ENCODE assay signal across 16 cellular contexts in the genomic region with DNA sequence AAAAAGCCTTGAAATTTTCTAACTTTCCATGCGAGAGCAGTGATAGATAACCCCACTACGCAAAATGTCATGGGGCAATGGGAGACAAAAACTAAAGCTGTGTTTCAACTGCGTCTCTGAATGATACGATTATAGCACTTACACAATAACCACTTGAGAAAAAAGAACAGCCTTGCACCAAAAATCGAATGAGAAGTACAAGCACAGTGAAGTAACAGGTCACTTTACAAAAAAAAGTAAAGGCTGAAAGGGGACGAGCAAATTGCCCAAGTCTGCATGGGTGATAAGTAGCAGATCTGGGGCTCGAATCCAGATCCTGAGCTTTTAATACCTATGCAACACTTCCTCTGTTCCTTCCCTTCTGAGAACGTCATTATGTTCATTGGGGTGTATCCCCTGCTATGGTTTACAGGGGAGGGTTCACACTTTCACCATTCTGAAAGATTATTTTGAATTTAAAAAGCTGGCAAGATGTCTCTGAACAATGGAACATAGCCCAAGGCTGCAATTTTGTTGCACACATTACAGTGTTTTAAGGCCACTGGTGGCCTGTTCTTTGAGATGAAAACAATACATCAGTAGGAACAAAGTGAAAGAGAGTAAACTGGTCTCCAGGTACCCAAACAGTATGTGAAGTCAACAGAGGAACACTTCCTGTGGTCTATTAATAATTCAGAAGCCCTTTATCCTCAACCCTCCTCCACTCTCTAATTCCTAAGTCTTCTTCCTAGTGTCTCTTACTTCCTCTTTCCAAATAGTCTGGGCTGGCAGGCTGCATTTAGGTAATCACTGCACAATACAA. TPM values are rescaled to one million over a fixed set of nuclear protein-coding genes. Genes with fewer than 3 reads are reported as not detected.
DNase-seq lines count a peak whose midpoint lies in the region; ATAC-seq and TF ChIP-seq lines count a peak whose summit lies in the region.
"Had no signal": no experiment of that assay in that cellular context is flagged by ENCODE, and none has a peak within 500 bp of the region (broad histone marks: within the 10 kb centered on the region; RNA-seq: fewer than 3 reads in every experiment).

No MANE protein-coding gene starts in this region.

- peaks cover 39% of the 10 kb centered on the region for H3K4me1 ChIP-seq in Loucy (ENCODE audit: insufficient read depth, low read length, poor library complexity, severe bottlenecking)
- H3K4me1 ChIP-seq in CD8-positive, alpha-beta T cell (ENCODE audit: insufficient read depth, low read length): no peaks in the 10 kb centered on the region

- peak overlapping the region; percentile 12 for H3K4me3 ChIP-seq in Loucy (ENCODE audit: low read length, poor library complexity, severe bottlenecking)
- H3K4me3 ChIP-seq in CD8-positive, alpha-beta T cell (ENCODE audit: low read depth, low read length): no peak overlapping the region
- H3K4me3 ChIP-seq: hepatocyte, lung had no signal

- H3K27me3 Mint-ChIP-seq in CD8-positive, alpha-beta T cell (ENCODE audit: low read depth): peaks cover 2% of the 10 kb centered on the region

- H3K27ac ChIP-seq in angular gyrus (ENCODE audit: low read depth, low read length): peak overlapping the region; percentile 74
- H3K27ac ChIP-seq in CD8-positive, alpha-beta T cell (ENCODE audit: low read depth, low read length): no peak overlapping the region
- H3K27ac ChIP-seq: hepatocyte had no signal

- peaks cover 3% of the 10 kb centered on the region; the same call in 1 of the 2 replicates for H3F3A ChIP-seq in Loucy (ENCODE audit: low read depth)

- no peak for TF ChIP-seq CTCF in Loucy (conservative IDR thresholded peaks at IDR 0.05; ENCODE audit: low read length)
- TF ChIP-seq CTCF in CD8-positive, alpha-beta T cell (IDR thresholded peaks at IDR 0.05): no peak

- peak overlapping the region; percentile 11 for H3K9ac ChIP-seq in Loucy (ENCODE audit: low read depth, low read length, poor library complexity, severe bottlenecking)

- H2AFZ ChIP-seq in Loucy (ENCODE audit: low read length): peak overlapping the region; percentile 33
- H2AFZ ChIP-seq: hepatocyte had no signal

- ATAC-seq in CD8-positive, alpha-beta T cell: no peak
- ATAC-seq: activated CD8-positive, alpha-beta memory T cell treated with anti-CD3 and anti-CD28 coated beads, Interleukin-2, amount 10 ng/mL, durations not matched to agents 7 days and 5 days had no signal

- no peaks in the 10 kb centered on the region for H3K79me2 ChIP-seq in Loucy (ENCODE audit: insufficient read depth, low read length)
- H3K79me2 ChIP-seq: hepatocyte had no signal

- no peaks in the 10 kb centered on the region for H3K36me3 ChIP-seq in Loucy (ENCODE audit: insufficient read depth, low read length)
- no peaks in the 10 kb centered on the region for H3K36me3 ChIP-seq in CD8-positive, alpha-beta T cell (ENCODE audit: insufficient read depth, low read length)

- no peaks in the 10 kb centered on the region for H3K9me3 ChIP-seq in Loucy (ENCODE audit: insufficient read depth, low read depth, low read length)
- no peaks in the 10 kb centered on the region for H3K9me3 ChIP-seq in CD8-positive, alpha-beta T cell (ENCODE audit: low read length)

- POLR2A ChIA-PET in CD8-positive, alpha-beta T cell (lab: Charles Lee): interaction anchor here (0.9 kb wide), 1 partner anchor 9 kb away, joined by 3 read pairs; no protein-coding TSS in a partner anchor

- H3K27me3 ChIP-seq in Loucy (ENCODE audit: insufficient read depth, low read length, poor library complexity, severe bottlenecking): no peaks in the 10 kb centered on the region
- no peaks in the 10 kb centered on the region for H3K27me3 ChIP-seq in CD8-positive, alpha-beta T cell (ENCODE audit: insufficient read depth, low read length)
- H3K27me3 ChIP-seq: hepatocyte had no signal

- no peaks in the 10 kb centered on the region for H4K20me1 ChIP-seq in Loucy (ENCODE audit: insufficient read depth, low read length, poor library complexity, severe bottlenecking)

- no peaks in the 10 kb centered on the region for H3K36me3 Mint-ChIP-seq in CD8-positive, alpha-beta T cell
- H3K36me3 Mint-ChIP-seq: activated CD8-positive, alpha-beta memory T cell treated with anti-CD3 and anti-CD28 coated beads, Interleukin-2, amount 10 ng/mL, durations not matched to agents 7 days and 5 days had no signal

- no peaks in the 10 kb centered on the region for H3K9me3 Mint-ChIP-seq in CD8-positive, alpha-beta T cell

- H3K4me3 Mint-ChIP-seq in CD8-positive, alpha-beta T cell: no peak overlapping the region
- H3K4me3 Mint-ChIP-seq: activated CD8-positive, alpha-beta memory T cell treated with anti-CD3 and anti-CD28 coated beads, Interleukin-2, amount 10 ng/mL, durations not matched to agents 7 days and 5 days had no signal

- H3K4me1 Mint-ChIP-seq in CD8-positive, alpha-beta T cell (ENCODE audit: low read depth): no peaks in the 10 kb centered on the region
- H3K4me1 Mint-ChIP-seq: activated CD8-positive, alpha-beta memory T cell treated with anti-CD3 and anti-CD28 coated beads, Interleukin-2, amount 10 ng/mL, durations not matched to agents 7 days and 5 days had no signal

- H3K27ac Mint-ChIP-seq in CD8-positive, alpha-beta T cell: no peak overlapping the region
- H3K27ac Mint-ChIP-seq: activated CD8-positive, alpha-beta memory T cell treated with anti-CD3 and anti-CD28 coated beads, Interleukin-2, amount 10 ng/mL, durations not matched to agents 7 days and 5 days had no signal

- DNase-seq in NCI-H1417 (lab: John Stamatoyannopoulos, UW): peak in 2 of 3 experiments; percentile 9 to 60
- DNase-seq in NCI-H1417 treated with DMSO at 0.1 percent for 48 hours (lab: John Stamatoyannopoulos, UW): no peak
- peak; percentile 71 for DNase-seq in renal cortical epithelial cell (ENCODE audit: low read depth)
- no peak for DNase-seq in CD8-positive, alpha-beta T cell
- DNase-seq in activated CD4-positive, alpha-beta T cell treated with anti-CD3 and anti-CD28 coated beads, Interleukin-2, amount 50 U/mL, for 48 hours: no peak
- DNase-seq in posterior cingulate gyrus: no peak
- DNase-seq: activated CD8-positive, alpha-beta memory T cell treated with anti-CD3 and anti-CD28 coated beads, Interleukin-2, amount 10 ng/mL, durations not matched to agents 7 days and 5 days; activated naive CD4-positive, alpha-beta T cell treated with anti-CD3 and anti-CD28 coated beads, Interleukin-2, amount 50 U/mL, for 16 hours; DMS79 treated with DMSO at 0.1 percent for 48 hours; IMR-90; occipital lobe had no signal

- no peaks in the 10 kb centered on the region for H3K9me2 ChIP-seq in Loucy (replicated peaks; ENCODE audit: low read depth, low read length)

- CTCF ChIA-PET in CD8-positive, alpha-beta T cell (lab: Charles Lee): no interaction called here

- H3K4me2 ChIP-seq in Loucy (ENCODE audit: low read depth, low read length, poor library complexity, severe bottlenecking): peak overlapping the region; percentile 53
- H3K4me2 ChIP-seq: hepatocyte had no signal

- intact Hi-C loops in CD8-positive, alpha-beta T cell (cut with DNase I, micrococcal nuclease): no loop called here
- intact Hi-C loops in posterior cingulate gyrus (cut with DNase I): no loop called here

RNA-seq across cellular contexts. Expression of a gene that starts 3.1 kb away (rescaled TPM):
- not detected in 2 replicates for total RNA-seq in renal cortical epithelial cell
- total RNA-seq in CD8-positive, alpha-beta T cell: not detected
- total RNA-seq: A172; activated CD8-positive, alpha-beta memory T cell treated with anti-CD3 and anti-CD28 coated beads, Interleukin-2, amount 10 ng/mL, durations not matched to agents 7 days and 5 days; IMR-90; occipital lobe had no signal

RNA-seq across cellular contexts. Expression of a gene that starts 49.1 kb away (rescaled TPM):
- 18.2 and 33.6 TPM in 2 replicates for total RNA-seq in renal cortical epithelial cell
- total RNA-seq in CD8-positive, alpha-beta T cell: 10 to 100 TPM; 50.7 to 54.2 TPM

Comparison
In these comparisons a context has a peak if more than half of its experiments do, and no peak if none do; other contexts are left out.
1. DNase-seq: peak in NCI-H1417 (2 of 3) and renal cortical epithelial cell (single experiment); none in NCI-H1417 treated with DMSO at 0.1 percent for 48 hours (single experiment), CD8-positive, alpha-beta T cell (0 of 7), activated CD4-positive, alpha-beta T cell treated with anti-CD3 and anti-CD28 coated beads, Interleukin-2, amount 50 U/mL, for 48 hours (0 of 2) and posterior cingulate gyrus (0 of 10).